Comparison of ENCODE assay signal across 8 cellular contexts in genomic region chr1:207407655-207408256, GRCh38. TPM values are rescaled to one million over a fixed set of nuclear protein-coding genes. Genes with fewer than 3 reads are reported as not detected.
DNase-seq lines count a peak whose midpoint lies in the region; ATAC-seq and TF ChIP-seq lines count a peak whose summit lies in the region.
"Had no signal": no experiment of that assay in that cellular context is flagged by ENCODE, and none has a peak within 500 bp of the region (broad histone marks: within the 10 kb centered on the region; RNA-seq: fewer than 3 reads in every experiment).

No MANE protein-coding gene starts in this region.

- ATAC-seq in HG02885 (IDR thresholded peaks at IDR 0.05; ENCODE audit: poor library complexity, unreplicated experiment) = peak; percentile 43
- ATAC-seq in naive thymus-derived CD4-positive, alpha-beta T cell = peak; percentile 20

- POLR2A ChIA-PET in naive thymus-derived CD4-positive, alpha-beta T cell (lab: Charles Lee) = interaction anchor here (1.2 kb wide), 1 partner anchor 11 kb away, joined by 3 read pairs; no protein-coding TSS in a partner anchor

- H3K36me3 Mint-ChIP-seq in naive thymus-derived CD4-positive, alpha-beta T cell = peaks cover 0 to 2% (median 0%) of the 10 kb centered on the region in 5 donors

- TF ChIP-seq CTCF in GM12865 (IDR thresholded peaks at IDR 0.05; ENCODE audit: insufficient read depth, low read depth, low read length, missing control alignments) (no peak), astrocyte of the spinal cord (IDR thresholded peaks at IDR 0.05; ENCODE audit: low read depth, low read length) (no peak), GM13976 (IDR thresholded peaks at IDR 0.05; ENCODE audit: borderline replicate concordance, control extremely low read depth, extremely low read depth, insufficient read depth, missing control alignments) (no peak)

- peaks cover 0 to 3% (median 0%) of the 10 kb centered on the region in 5 donors for H3K27me3 Mint-ChIP-seq in naive thymus-derived CD4-positive, alpha-beta T cell

- H3K4me3 ChIP-seq in GM12865 (ENCODE audit: low read depth, low read length) (no peak overlapping the region), astrocyte of the spinal cord (ENCODE audit: low read depth, low read length) (no peak overlapping the region)
- no peak overlapping the region for H3K4me3 ChIP-seq in naive thymus-derived CD4-positive, alpha-beta T cell (ENCODE audit: low read length)

- H3K27me3 ChIP-seq in naive thymus-derived CD4-positive, alpha-beta T cell (ENCODE audit: control insufficient read depth in 2 of 2, insufficient read depth in 2 of 2, low read length in 2 of 2) = no peaks in the 10 kb centered on the region

- no peaks in the 10 kb centered on the region for H3K9me3 ChIP-seq in naive thymus-derived CD4-positive, alpha-beta T cell (ENCODE audit: control insufficient read depth in 2 of 3, low read length in 3 of 3)

- peaks cover 7 to 28% (median 9%) of the 10 kb centered on the region in 7 donors for H3K4me1 Mint-ChIP-seq in naive thymus-derived CD4-positive, alpha-beta T cell

- intact Hi-C loops in naive thymus-derived CD4-positive, alpha-beta T cell (cut with micrococcal nuclease) = loop anchor here in 1 of 2 donors (5.0 to 10.0 kb wide), 2 partner anchors 85 to 143 kb away; partner anchors contain the start of gene CD55

- no peak overlapping the region for H3K27ac ChIP-seq in naive thymus-derived CD4-positive, alpha-beta T cell (ENCODE audit: low read depth, low read length)

- in situ Hi-C loops in astrocyte of the spinal cord (cut with HindIII; ENCODE audit: low sequenced_read_pairs) = no loop called here
- in situ Hi-C loops in GM13976 (cut with MboI; ENCODE audit: low sequenced_read_pairs, unreplicated experiment) = loop anchor here (5.0 kb wide), 2 partner anchors 90 to 320 kb away; partner anchors contain the start of genes C4BPB and CR1

- no peaks in the 10 kb centered on the region for H3K4me1 ChIP-seq in naive thymus-derived CD4-positive, alpha-beta T cell (ENCODE audit: control insufficient read depth in 2 of 2, insufficient read depth in 2 of 2, low read length in 2 of 2)

- peaks cover 0 to 3% (median 0%) of the 10 kb centered on the region in 11 donors for H3K9me3 Mint-ChIP-seq in naive thymus-derived CD4-positive, alpha-beta T cell

- no peaks in the 10 kb centered on the region for H3K36me3 ChIP-seq in naive thymus-derived CD4-positive, alpha-beta T cell (ENCODE audit: control insufficient read depth in 2 of 3, insufficient read depth in 3 of 3, low read length in 3 of 3)

- CTCF ChIA-PET in naive thymus-derived CD4-positive, alpha-beta T cell (lab: Charles Lee) = interaction anchor here (0.6 to 5.1 kb wide), 2 partner anchors 15 to 323 kb away, joined by 3 to 63 read pairs; no protein-coding TSS in a partner anchor

- H3K27ac Mint-ChIP-seq in naive thymus-derived CD4-positive, alpha-beta T cell = no peak overlapping the region

- no peak overlapping the region for H3K4me3 Mint-ChIP-seq in naive thymus-derived CD4-positive, alpha-beta T cell

- DNase-seq in GM12865 (ENCODE audit: low read depth) = peak; percentile 45
- peak; percentile 12 for DNase-seq in astrocyte of the spinal cord (ENCODE audit: low read depth, low spot score)
- no peak for DNase-seq in naive thymus-derived CD4-positive, alpha-beta T cell
- no peak for DNase-seq in GM13976 (ENCODE audit: low spot score)
- DNase-seq in D341Med (ENCODE audit: low spot score) = no peak
- DNase-seq in NCI-H2081 treated with DMSO at 0.1 percent for 48 hours (lab: John Stamatoyannopoulos, UW) = no peak

RNA-seq across cellular contexts. Expression of gene CR2, which starts 46.4 kb away (rescaled TPM):
- 10 to 100 TPM in 1 of 5 experiments, 1 to 10 TPM in 3, not detected in 1; 2.6 to 13.1 (median 3.4) TPM for total RNA-seq in naive thymus-derived CD4-positive, alpha-beta T cell
- polyA plus RNA-seq in naive thymus-derived CD4-positive, alpha-beta T cell = 10 to 100 TPM; 13.3 to 14.5 TPM
- total RNA-seq: cerebellum had no signal

Comparison
In these comparisons a context has a peak if more than half of its experiments do, and no peak if none do; other contexts are left out.
1. DNase-seq: peak in GM12865 (single experiment) and astrocyte of the spinal cord (single experiment); none in naive thymus-derived CD4-positive, alpha-beta T cell (0 of 9), GM13976 (single experiment), D341Med (single experiment) and NCI-H2081 treated with DMSO at 0.1 percent for 48 hours (single experiment).